In genomic region chr19:4638330-4638729, GRCh38 we compare ENCODE assay signal across 10 cellular contexts. TPM values are rescaled to one million over a fixed set of nuclear protein-coding genes. Genes with fewer than 3 reads are reported as not detected.
DNase-seq lines count a peak whose midpoint lies in the region; ATAC-seq and TF ChIP-seq lines count a peak whose summit lies in the region.
"Had no signal": no experiment of that assay in that cellular context is flagged by ENCODE, and none has a peak within 500 bp of the region (broad histone marks: within the 10 kb centered on the region; RNA-seq: fewer than 3 reads in every experiment).

No MANE protein-coding gene starts in this region.

- H3K27ac ChIP-seq in GM23248 (no peak overlapping the region), heart right ventricle (peak overlapping the region in 9 of 10 donors; percentile 70 to 92 (median 80))

- H3K4me3 ChIP-seq in GM23248 (no peak overlapping the region), heart right ventricle (peak overlapping the region in 6 of 10 donors; percentile 45 to 89 (median 86)), skeletal muscle satellite cell (ENCODE audit: low read length) (no peak overlapping the region)

- no peaks in the 10 kb centered on the region for H3K79me2 ChIP-seq in GM23248 (ENCODE audit: insufficient read depth)

- POLR2A ChIA-PET in WTC11 (lab: Charles Lee), result no interaction called here

- H4K20me1 ChIP-seq in GM23248 (ENCODE audit: insufficient read depth), result no peaks in the 10 kb centered on the region

- intact Hi-C loops in heart right ventricle (cut with DNase I), result loop anchor here in 8 of 10 donors (5.0 to 10.0 kb wide), 3 partner anchors 54 to 81 kb away; partner anchors contain the start of gene SEMA6B (in 6 of the 8)

- no peak overlapping the region for H3K4me2 ChIP-seq in GM23248 (ENCODE audit: unreplicated experiment)
- H3K4me2 ChIP-seq in skeletal muscle satellite cell (ENCODE audit: low read length), result peak overlapping the region; percentile 11

- H2AFZ ChIP-seq in GM23248, result peak overlapping the region; percentile 81

- H3K4me1 Mint-ChIP-seq in WTC11, result peaks cover 18% of the 10 kb centered on the region

- no peak for TF ChIP-seq CTCF in heart right ventricle (IDR thresholded peaks at IDR 0.05)
- no peak for TF ChIP-seq CTCF in WTC11 (IDR thresholded peaks at IDR 0.05)

- no peaks in the 10 kb centered on the region for H3K9me3 ChIP-seq in GM23248 (ENCODE audit: low read depth)
- H3K9me3 ChIP-seq in heart right ventricle, result no peaks in the 10 kb centered on the region
- H3K9me3 ChIP-seq in skeletal muscle satellite cell (replicated peaks; ENCODE audit: low read length), result no peaks in the 10 kb centered on the region

- in situ Hi-C loops in GM23248 (cut with MboI), result no loop called here

- H3K9me2 ChIP-seq in GM23248 (ENCODE audit: insufficient read depth), result no peaks in the 10 kb centered on the region

- H3F3A ChIP-seq in GM23248 (ENCODE audit: insufficient read depth), result peaks cover 16% of the 10 kb centered on the region

- no peaks in the 10 kb centered on the region for H3K36me3 ChIP-seq in GM23248 (ENCODE audit: low read depth)
- no peaks in the 10 kb centered on the region for H3K36me3 ChIP-seq in heart right ventricle
- no peaks in the 10 kb centered on the region for H3K36me3 ChIP-seq in skeletal muscle satellite cell (ENCODE audit: insufficient read depth, low read length)

- no peak overlapping the region; the same call in 1 of the 2 replicates for H3K9ac ChIP-seq in GM23248
- peak overlapping the region; percentile 67 for H3K9ac ChIP-seq in skeletal muscle satellite cell (ENCODE audit: low read depth, low read length)

- H3K27ac Mint-ChIP-seq in WTC11, result no peak overlapping the region

- DNase-seq in GM23248 (no peak), UCSD-AML1 (lab: John Stamatoyannopoulos, UW; ENCODE audit: unreplicated experiment) (peak; percentile 31), heart right ventricle (peak; percentile 70 to 80), NCI-H2107 treated with DMSO at 0.1 percent for 48 hours (lab: John Stamatoyannopoulos, UW; ENCODE audit: unreplicated experiment) (no peak), WTC11 (ENCODE audit: low spot score) (no peak), NCI-H82 treated with DMSO at 0.1 percent for 48 hours (lab: John Stamatoyannopoulos, UW; ENCODE audit: unreplicated experiment) (no peak)
- DNase-seq: NCI-H1436 treated with DMSO at 0.1 percent for 48 hours had no signal

- CTCF ChIA-PET in WTC11 (lab: Charles Lee), result interaction anchor here (1.1 to 3.4 kb wide), 4 partner anchors 39 to 117 kb away, joined by 3 to 217 read pairs (median 44); no protein-coding TSS in a partner anchor

- H3K27me3 ChIP-seq in GM23248 (replicated peaks; ENCODE audit: insufficient read depth), result no peaks in the 10 kb centered on the region
- peaks cover 0 to 5% (median 0%) of the 10 kb centered on the region in 7 donors for H3K27me3 ChIP-seq in heart right ventricle
- no peaks in the 10 kb centered on the region for H3K27me3 ChIP-seq in skeletal muscle satellite cell (ENCODE audit: control insufficient read depth, insufficient read depth, low read length)

- WGBS in GM23248 (ENCODE audit: low coverage in 1 of 2, low lambda C conversion rate in 2 of 2, missing lambda C conversion rate in 2 of 2), 2 experiments, result 74 to 76% methylated on average over 10 to 11 of the region's 11 CpGs
- 37 to 55% methylated on average over 11 of the region's 11 CpGs for WGBS in heart right ventricle, 2 donors

- no peaks in the 10 kb centered on the region for H3K36me3 Mint-ChIP-seq in WTC11

- no peaks in the 10 kb centered on the region for H3K9me3 Mint-ChIP-seq in WTC11
- H3K9me3 Mint-ChIP-seq: nephron had no signal

- peaks cover 46% of the 10 kb centered on the region for H3K27me3 Mint-ChIP-seq in WTC11 (ENCODE audit: low read depth)

- no peak overlapping the region for H3K4me3 Mint-ChIP-seq in WTC11

- H3K4me1 ChIP-seq in GM23248 (ENCODE audit: insufficient read depth), result peaks cover 11% of the 10 kb centered on the region
- H3K4me1 ChIP-seq in heart right ventricle, result peaks cover 7 to 80% (median 61%) of the 10 kb centered on the region in 9 donors
- peaks cover 50% of the 10 kb centered on the region for H3K4me1 ChIP-seq in skeletal muscle satellite cell (ENCODE audit: control insufficient read depth, insufficient read depth, low read length)

- peak in 7 of 8 donors; percentile 29 to 81 (median 52) for ATAC-seq in heart right ventricle
- ATAC-seq in WTC11, result no peak
- no peak for ATAC-seq in HG03045 (IDR thresholded peaks at IDR 0.05; ENCODE audit: unreplicated experiment)

TF ChIP-seq in WTC11, 78 proteins besides CTCF, POLR2A, EP300 and RAD21 (continues in another document):
- TF ChIP-seq HMGXB4 (CRISPR knock-in tag; IDR thresholded peaks at IDR 0.05) (no peak), SMAD3 (CRISPR knock-in tag; IDR thresholded peaks at IDR 0.05; ENCODE audit: borderline replicate concordance) (no peak), TCF7 (CRISPR knock-in tag; IDR thresholded peaks at IDR 0.05; ENCODE audit: low read depth) (no peak), ZNF121 (CRISPR knock-in tag; IDR thresholded peaks at IDR 0.05) (no peak), ZNF416 (CRISPR knock-in tag; IDR thresholded peaks at IDR 0.05) (no peak), USF2 (CRISPR knock-in tag; IDR thresholded peaks at IDR 0.05) (no peak), TP53 (CRISPR knock-in tag; IDR thresholded peaks at IDR 0.05) (no peak), ZNF317 (CRISPR knock-in tag; IDR thresholded peaks at IDR 0.05; ENCODE audit: borderline replicate concordance, low read depth) (no peak), IRF1 (CRISPR knock-in tag; IDR thresholded peaks at IDR 0.05) (no peak), ZNF281 (CRISPR knock-in tag; IDR thresholded peaks at IDR 0.05) (no peak), ELF4 (CRISPR knock-in tag; IDR thresholded peaks at IDR 0.05; ENCODE audit: low read depth) (no peak)

RNA-seq across cellular contexts. Expression of gene TNFAIP8L1, which starts 1.0 kb away (rescaled TPM):
- 0.76 and 0.86 TPM in 2 replicates for total RNA-seq in GM23248 (2014; rRNA removed; shearing (Covaris generic))
- 2.0 TPM in 2 replicates for polyA plus RNA-seq in GM23248 (2016; fragmentation: Nextera tagmentation; extraction: Ambion mirVana)
- total RNA-seq in heart right ventricle, result 10 to 100 TPM in 1 of 10 donors, 1 to 10 TPM in 9; 2.5 to 13.4 (median 6.1) TPM
- polyA plus RNA-seq in heart right ventricle, result 1 to 10 TPM; 5.0 to 8.9 TPM
- total RNA-seq in skeletal muscle satellite cell (2012; rRNA removed), result 2.0 TPM in 2 replicates
- 8.3 to 8.7 TPM (median 8.6 TPM) in 3 replicates for total RNA-seq in WTC11 (2021)

RNA-seq across cellular contexts. Expression of gene MYDGF, which starts 31.8 kb away (rescaled TPM):
- total RNA-seq in GM23248 (2014; rRNA removed; shearing (Covaris generic)), result 177 and 207 TPM in 2 replicates
- polyA plus RNA-seq in GM23248 (2016; fragmentation: Nextera tagmentation; extraction: Ambion mirVana) (591 and 597 TPM in 2 replicates), heart right ventricle (100 to 1,000 TPM in 1 of 2 donors, 10 to 100 TPM in 1; 28.2 to 211 TPM)
- total RNA-seq in heart right ventricle (10 to 100 TPM; 14.2 to 48.5 (median 21.1) TPM), WTC11 (2021) (54.2 to 59.1 TPM (median 58.2 TPM) in 3 replicates)
- total RNA-seq in skeletal muscle satellite cell (2012; rRNA removed), result 158 and 184 TPM in 2 replicates

Comparison
In these comparisons a context has a peak if more than half of its experiments do, and no peak if none do; other contexts are left out.
1. DNase-seq: peak in UCSD-AML1 (single experiment) and heart right ventricle (2 of 2); none in GM23248 (single experiment), NCI-H2107 treated with DMSO at 0.1 percent for 48 hours (single experiment), WTC11 (single experiment) and NCI-H82 treated with DMSO at 0.1 percent for 48 hours (single experiment).
2. H3K4me3 ChIP-seq: peak in heart right ventricle (6 of 10); none in GM23248 (single experiment) and skeletal muscle satellite cell (single experiment).
3. ATAC-seq: peak in heart right ventricle (7 of 8); none in WTC11 (single experiment) and HG03045 (single experiment).